ENCODE assay signal across 10 cellular contexts in the genomic region with DNA sequence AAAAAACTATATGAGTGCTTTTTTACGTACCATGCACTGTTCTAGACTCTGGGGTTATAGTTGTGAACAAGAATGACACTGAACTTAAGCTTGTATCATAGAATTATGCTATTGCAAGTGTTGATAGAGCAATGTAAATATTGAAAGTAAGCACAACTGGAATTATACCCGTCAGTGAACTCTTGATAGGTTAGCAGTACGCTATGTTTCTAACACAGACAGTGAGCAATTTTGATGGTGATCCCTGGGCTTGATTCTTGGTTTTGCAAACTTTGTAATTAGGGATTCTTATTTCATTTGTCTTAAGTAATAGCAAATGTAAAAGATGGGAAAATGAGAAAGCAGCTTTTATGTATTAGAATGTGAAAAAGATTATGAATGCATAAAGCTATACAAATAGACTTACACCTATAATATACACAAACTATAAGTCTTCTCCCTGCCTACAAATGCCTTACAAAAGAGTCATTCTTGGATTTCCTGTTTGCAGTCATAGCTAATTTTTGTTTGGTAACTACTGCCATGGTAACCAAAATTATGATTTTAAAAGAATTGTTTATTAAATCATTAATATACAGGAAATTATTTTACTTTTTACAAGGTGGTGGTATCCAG. TPM values are rescaled to one million over a fixed set of nuclear protein-coding genes. Genes with fewer than 3 reads are reported as not detected.
DNase-seq lines count a peak whose midpoint lies in the region; ATAC-seq and TF ChIP-seq lines count a peak whose summit lies in the region.
"Had no signal": no experiment of that assay in that cellular context is flagged by ENCODE, and none has a peak within 500 bp of the region (broad histone marks: within the 10 kb centered on the region; RNA-seq: fewer than 3 reads in every experiment).

No MANE protein-coding gene starts in this region.

- H3K4me1 ChIP-seq in PC-9 (replicated peaks; ENCODE audit: insufficient read depth), result peaks cover 81% of the 10 kb centered on the region
- H3K4me1 ChIP-seq in rectal smooth muscle tissue (ENCODE audit: control insufficient read depth, insufficient read depth, low read length), result peaks cover 40% of the 10 kb centered on the region

- POLR2A ChIA-PET in PC-9 (lab: Charles Lee; ENCODE audit: unreplicated experiment), result interaction anchor here (0.6 kb wide), 1 partner anchor 640 kb away, joined by 3 read pairs; no protein-coding TSS in a partner anchor

- ATAC-seq in esophagus mucosa (peak; percentile 50), HG03039 (IDR thresholded peaks at IDR 0.05; ENCODE audit: unreplicated experiment) (no peak)

- peaks cover 46% of the 10 kb centered on the region for H4K20me1 ChIP-seq in PC-9 (ENCODE audit: insufficient read depth)

- no peaks in the 10 kb centered on the region for H3K9me2 ChIP-seq in PC-9 (ENCODE audit: insufficient read depth)

- H3K9me3 Mint-ChIP-seq in activated CD4-positive, alpha-beta T cell treated with anti-CD3 and anti-CD28 coated beads, Interleukin-2, amount 10 ng/mL, durations not matched to agents 24 days and 14 days, result peaks cover 3% of the 10 kb centered on the region

- DNase-seq in activated CD4-positive, alpha-beta T cell treated with anti-CD3 and anti-CD28 coated beads, Interleukin-2, amount 10 ng/mL, durations not matched to agents 24 days and 14 days, result no peak
- no peak for DNase-seq in activated CD4-positive, alpha-beta T cell treated with anti-CD3 and anti-CD28 coated beads, Interleukin-2, amount 50 U/mL, for 1 hour
- peak in 1 of 2 experiments; percentile 78 for DNase-seq in PC-9
- DNase-seq in NCI-H1105 treated with DMSO at 0.1 percent for 48 hours (lab: John Stamatoyannopoulos, UW), result no peak
- no peak for DNase-seq in HUDEP-2 (lab: John Stamatoyannopoulos, UW; ENCODE audit: unreplicated experiment in 76 of 76)
- DNase-seq: mesendoderm had no signal

- no peak overlapping the region for H3K9ac ChIP-seq in rectal smooth muscle tissue (ENCODE audit: low read length)

- H3K27me3 Mint-ChIP-seq in activated CD4-positive, alpha-beta T cell treated with anti-CD3 and anti-CD28 coated beads, Interleukin-2, amount 10 ng/mL, durations not matched to agents 24 days and 14 days, result no peaks in the 10 kb centered on the region

- peaks cover 65% of the 10 kb centered on the region for H3K4me1 Mint-ChIP-seq in activated CD4-positive, alpha-beta T cell treated with anti-CD3 and anti-CD28 coated beads, Interleukin-2, amount 10 ng/mL, durations not matched to agents 24 days and 14 days

- intact Hi-C loops in activated CD4-positive, alpha-beta T cell treated with anti-CD3 and anti-CD28 coated beads, Interleukin-2, amount 10 ng/mL, durations not matched to agents 24 days and 14 days (cut with micrococcal nuclease), result loop anchor here (10.0 kb wide), 2 partner anchors 798 to 1292 kb away; a partner anchor contains a TSS
- intact Hi-C loops in PC-9 (cut with micrococcal nuclease; ENCODE audit: unreplicated experiment), result no loop called here

- peak overlapping the region; percentile 88 for H3K27ac ChIP-seq in PC-9
- H3K27ac ChIP-seq in rectal smooth muscle tissue (ENCODE audit: low read depth, low read length), result peak overlapping the region; percentile 52

- peak overlapping the region; percentile 38 for H3K4me3 ChIP-seq in PC-9
- H3K4me3 ChIP-seq in rectal smooth muscle tissue (ENCODE audit: low read length), result peak overlapping the region; percentile 33

- TF ChIP-seq CTCF in PC-9 (conservative IDR thresholded peaks at IDR 0.05), result no peak

- H3K27me3 ChIP-seq in PC-9 (ENCODE audit: insufficient read depth, low read depth) (no peaks in the 10 kb centered on the region), rectal smooth muscle tissue (ENCODE audit: control insufficient read depth, insufficient read depth, low read length) (no peaks in the 10 kb centered on the region)

- no peak overlapping the region for H3K4me3 Mint-ChIP-seq in activated CD4-positive, alpha-beta T cell treated with anti-CD3 and anti-CD28 coated beads, Interleukin-2, amount 10 ng/mL, durations not matched to agents 24 days and 14 days

- H3K36me3 ChIP-seq in PC-9 (ENCODE audit: low read depth), result peaks cover 39% of the 10 kb centered on the region
- H3K36me3 ChIP-seq in rectal smooth muscle tissue (ENCODE audit: control insufficient read depth, insufficient read depth, low read length), result no peaks in the 10 kb centered on the region

- CTCF ChIA-PET in PC-9 (lab: Charles Lee), result interaction anchor here (0.5 to 1.4 kb wide), 3 partner anchors 19 to 24 kb away, joined by 3 to 6 read pairs (median 5); no protein-coding TSS in a partner anchor

- H3K36me3 Mint-ChIP-seq in activated CD4-positive, alpha-beta T cell treated with anti-CD3 and anti-CD28 coated beads, Interleukin-2, amount 10 ng/mL, durations not matched to agents 24 days and 14 days (ENCODE audit: low read depth), result peaks cover 19% of the 10 kb centered on the region

- H3K27ac Mint-ChIP-seq in activated CD4-positive, alpha-beta T cell treated with anti-CD3 and anti-CD28 coated beads, Interleukin-2, amount 10 ng/mL, durations not matched to agents 24 days and 14 days, result peak overlapping the region; percentile 29

- peak overlapping the region; percentile 74 for H3K4me2 ChIP-seq in PC-9

- H2AFZ ChIP-seq in PC-9, result no peak overlapping the region

- no TSS peak for BruUV-seq in PC-9 (replicated peaks; lab: Mats Ljungman, UMichigan)

- H3K79me2 ChIP-seq in PC-9 (ENCODE audit: low read depth), result peaks cover 93% of the 10 kb centered on the region

- H3K9me3 ChIP-seq in PC-9 (ENCODE audit: insufficient read depth, low read depth), result peaks cover 3% of the 10 kb centered on the region

- peaks cover 35% of the 10 kb centered on the region for H3F3A ChIP-seq in PC-9 (ENCODE audit: insufficient read depth, low read depth)

RNA-seq across cellular contexts. Expression of a gene that starts 6.7 kb away (rescaled TPM):
- total RNA-seq in activated CD4-positive, alpha-beta T cell treated with anti-CD3 and anti-CD28 coated beads, Interleukin-2, amount 10 ng/mL, durations not matched to agents 24 days and 14 days, result 41.2 and 47.1 TPM in 2 replicates
- total RNA-seq in PC-9 (2021) (210 and 306 TPM in 2 replicates), esophagus mucosa (52.9 TPM)
- total RNA-seq: G401 had no signal
